Comparison of ENCODE assay signal across 4 cellular contexts in genomic region chr5:144114571-144114970, GRCh38. TPM values are rescaled to one million over a fixed set of nuclear protein-coding genes. Genes with fewer than 3 reads are reported as not detected.
"Had no signal": no experiment of that assay in that cellular context is flagged by ENCODE, and none has a peak within 500 bp of the region (broad histone marks: within the 10 kb centered on the region; RNA-seq: fewer than 3 reads in every experiment).

No MANE protein-coding gene starts in this region.

- ATAC-seq: GM12878 had no signal

- DNase-seq: GDM1, GF-D8 had no signal

- H3K4me3 ChIP-seq: GM12878 had no signal

RNA-seq across cellular contexts. Expression of gene KCTD16, which starts 56.1 kb away (rescaled TPM):
- total RNA-seq: G401 had no signal
